35 cellular contexts compared by ENCODE assay signal in the genomic region with DNA sequence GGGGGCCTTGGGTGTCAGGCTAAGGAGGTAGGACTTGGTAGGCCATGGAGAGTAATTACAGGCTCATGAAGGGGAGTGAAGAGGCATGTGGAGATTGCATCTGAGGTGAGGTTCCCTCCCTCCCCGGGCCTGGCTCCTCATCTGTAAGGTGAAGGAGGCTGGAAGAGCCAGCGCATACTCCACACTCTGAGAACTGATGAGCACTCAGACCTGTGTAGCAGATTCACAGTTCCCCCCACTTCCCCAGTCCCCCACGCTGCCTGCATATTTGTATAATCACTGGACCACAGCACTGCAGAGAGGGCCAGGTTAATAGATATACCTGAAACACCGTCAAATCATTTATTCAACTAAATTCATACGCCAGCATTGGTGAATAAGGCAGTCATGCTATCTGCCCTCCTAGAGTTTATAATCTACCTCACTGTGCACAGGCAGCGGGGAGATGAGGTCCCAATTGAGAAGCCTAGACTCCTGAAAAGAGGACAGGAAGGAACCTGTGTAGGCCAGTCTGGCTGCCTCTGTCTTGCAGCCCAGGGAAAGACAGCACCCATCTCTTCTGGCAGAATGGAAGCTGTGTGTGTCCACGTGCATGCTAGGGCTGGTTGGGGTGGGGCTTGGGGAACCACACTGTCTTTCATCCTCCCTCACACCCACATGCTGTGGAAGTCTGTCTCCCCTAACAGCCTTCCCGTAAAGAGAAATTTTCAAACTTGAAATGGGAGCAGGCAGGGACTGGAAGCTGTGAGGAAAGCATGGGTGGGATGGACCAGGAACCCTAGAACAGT.
DNase-seq lines count a peak whose midpoint lies in the region; ATAC-seq and TF ChIP-seq lines count a peak whose summit lies in the region.
"Had no signal": no experiment of that assay in that cellular context is flagged by ENCODE, and none has a peak within 500 bp of the region (broad histone marks: within the 10 kb centered on the region; RNA-seq: fewer than 3 reads in every experiment).

No MANE protein-coding gene starts in this region.

- no peaks in the 10 kb centered on the region for H3K36me3 ChIP-seq in suprapubic skin
- H3K36me3 ChIP-seq: heart left ventricle, left ventricle myocardium inferior, neutrophil had no signal

- ATAC-seq in esophagus mucosa = peak; percentile 52
- ATAC-seq: activated CD8-positive, alpha-beta memory T cell treated with anti-CD3 and anti-CD28 coated beads, Interleukin-2, amount 10 ng/mL, durations not matched to agents 7 days and 5 days; activated T-cell treated with anti-CD3 and anti-CD28 coated beads, Interleukin-2, amount 50 U/mL, for 4 hours; heart left ventricle; psoas muscle; sciatic nerve had no signal

- no peak for TF ChIP-seq POLR2A in suprapubic skin (IDR thresholded peaks at IDR 0.05)

- peak overlapping the region; percentile 41 for H3K27ac ChIP-seq in suprapubic skin
- H3K27ac ChIP-seq: 22Rv1, C4-2B, heart left ventricle, HL-60, left ventricle myocardium inferior, neutrophil, psoas muscle, VCaP had no signal

- 48% methylated on average over 8 of the region's 8 CpGs for WGBS in suprapubic skin

- POLR2A ChIA-PET in GM10248 (lab: Yijun Ruan, JAX) = no interaction called here

- H3K4me1 ChIP-seq in suprapubic skin = peaks cover 36% of the 10 kb centered on the region
- H3K4me1 ChIP-seq: heart left ventricle, left ventricle myocardium inferior, psoas muscle had no signal

- no peak overlapping the region for H3K4me3 ChIP-seq in suprapubic skin
- H3K4me3 ChIP-seq: heart left ventricle, left ventricle myocardium inferior, psoas muscle had no signal

- no peak for TF ChIP-seq CTCF in suprapubic skin (IDR thresholded peaks at IDR 0.05)
- TF ChIP-seq CTCF in GM10248 (IDR thresholded peaks at IDR 0.05; ENCODE audit: control extremely low read depth, extremely low read depth, low read depth, missing control alignments) = no peak

- H3K27me3 ChIP-seq in suprapubic skin = no peaks in the 10 kb centered on the region
- H3K27me3 ChIP-seq: heart left ventricle, neutrophil had no signal

- no peak for TF ChIP-seq EP300 in suprapubic skin (IDR thresholded peaks at IDR 0.05)

- CTCF ChIA-PET in GM10248 (lab: Yijun Ruan, JAX) = interaction anchor here (0.9 kb wide), 1 partner anchor 19 kb away, joined by 3 read pairs; no protein-coding TSS in a partner anchor

- DNase-seq in NCI-H82 (lab: John Stamatoyannopoulos, UW) (peak; percentile 41), NCI-H82 treated with DMSO at 0.1 percent for 48 hours (lab: John Stamatoyannopoulos, UW; ENCODE audit: unreplicated experiment) (no peak), NCI-H526 treated with DMSO at 0.1 percent for 48 hours (lab: John Stamatoyannopoulos, UW) (peak; percentile 76), suprapubic skin (ENCODE audit: low spot score in 2 of 2) (no peak), Ammon's horn (ENCODE audit: low spot score) (no peak), GM10248 (ENCODE audit: extremely low spot score) (no peak), SKM-1 (lab: John Stamatoyannopoulos, UW; ENCODE audit: unreplicated experiment) (no peak)
- DNase-seq: activated CD8-positive, alpha-beta memory T cell treated with anti-CD3 and anti-CD28 coated beads, Interleukin-2, amount 10 ng/mL, durations not matched to agents 7 days and 5 days; activated gamma-delta T cell treated with Interleukin-2 at 50 U/mL for 16 hours; activated naive CD8-positive, alpha-beta T cell treated with anti-CD3 and anti-CD28 coated beads, Interleukin-2, amount 10 ng/mL, durations not matched to agents 7 days and 5 days; activated T-cell treated with anti-CD3 and anti-CD28 coated beads, Interleukin-2, amount 50 U/mL, for 4 hours; aorta; COR-L47; DMS53; effector CD8-positive, alpha-beta T cell; erythroblast; heart left ventricle; Kasumi-1; left ventricle myocardium inferior; mesendoderm; NCI-H1436; NCI-H2081; NCI-H345; NCI-H774; psoas muscle; stimulated activated CD4-positive, alpha-beta T cell treated with anti-CD3 and anti-CD28 coated beads, Interleukin-12 subunit alpha, Interleukin-12 subunit beta, amount 100 ng/mL, for 4 hours; stimulated activated CD4-positive, alpha-beta T cell treated with anti-CD3 and anti-CD28 coated beads, Interleukin-4, amount 100 ng/mL, for 1 hour; T1000 had no signal

- no peaks in the 10 kb centered on the region for H3K9me3 ChIP-seq in suprapubic skin
- H3K9me3 ChIP-seq: heart left ventricle, left ventricle myocardium inferior, neutrophil, psoas muscle had no signal

Comparison
In these comparisons a context has a peak if more than half of its experiments do, and no peak if none do; other contexts are left out.
1. DNase-seq: peak in NCI-H82 (single experiment) and NCI-H526 treated with DMSO at 0.1 percent for 48 hours (single experiment); none in NCI-H82 treated with DMSO at 0.1 percent for 48 hours (single experiment), suprapubic skin (0 of 2), Ammon's horn (single experiment), GM10248 (single experiment) and SKM-1 (single experiment).